ENCODE assay signal across 8 cellular contexts in the genomic region with DNA sequence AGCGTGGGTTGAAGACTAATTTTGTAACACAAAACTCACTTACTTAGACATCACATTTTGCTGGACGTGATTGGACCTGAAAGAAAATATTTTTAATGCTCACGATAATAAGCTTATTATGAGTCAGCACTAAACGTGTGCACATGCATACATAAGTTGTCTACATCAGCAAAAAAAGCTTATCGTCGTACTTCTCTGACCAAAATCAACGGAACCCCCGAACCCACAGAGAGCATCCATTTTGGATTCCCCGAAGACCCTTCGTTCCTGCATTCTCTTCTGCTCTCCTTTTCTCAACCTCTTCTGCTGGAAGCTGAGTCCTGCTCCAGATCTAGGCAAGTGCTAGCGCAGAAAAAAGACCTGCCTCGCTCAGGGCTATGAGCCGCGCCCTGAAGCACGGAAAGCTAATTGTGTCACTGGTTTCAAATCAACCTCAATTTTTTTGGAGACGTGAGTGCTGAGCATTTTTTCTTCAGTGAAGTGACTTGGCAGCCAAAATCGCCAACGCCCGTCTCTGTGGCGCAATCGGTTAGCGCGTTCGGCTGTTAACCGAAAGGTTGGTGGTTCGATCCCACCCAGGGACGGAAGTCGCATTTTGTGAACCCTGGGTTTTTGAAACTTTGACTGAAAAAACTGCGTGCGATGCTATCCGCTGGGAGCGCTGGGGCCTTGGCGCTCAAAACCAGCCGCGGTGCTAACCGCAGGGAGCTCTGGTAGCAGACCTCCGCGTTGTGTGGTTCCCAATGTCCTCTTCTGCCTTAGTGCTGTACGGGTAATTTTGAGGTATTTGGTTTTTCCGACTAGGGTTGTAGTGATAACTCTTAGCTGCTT. TPM values are rescaled to one million over a fixed set of nuclear protein-coding genes. Genes with fewer than 3 reads are reported as not detected.
DNase-seq lines count a peak whose midpoint lies in the region; ATAC-seq, FAIRE-seq and TF ChIP-seq lines count a peak whose summit lies in the region.
"Not testable (repeated sequence)": the region's sequence is repeated elsewhere in the genome, so short reads cannot be mapped to it uniquely, and the experiment has no call there.

No MANE protein-coding gene starts in this region.

- H3K4me3 ChIP-seq in SJCRH30 (peak overlapping the region; percentile 62), neuron (ENCODE audit: low read length) (peak overlapping the region; percentile 35)

- H3K9me3 ChIP-seq in SJCRH30 (replicated peaks); neuron (ENCODE audit: low read length): not testable (repeated sequence)

- FAIRE-seq in H54 (lab: Jason Lieb, UNC) = not testable (repeated sequence)

- H3K4me1 ChIP-seq in SJCRH30; neuron (ENCODE audit: insufficient read depth, low read length): not testable (repeated sequence)

- peak overlapping the region; percentile 82 to 95 for H3K4me3 Mint-ChIP-seq in stimulated activated naive CD8-positive, alpha-beta T cell treated with anti-CD3 and anti-CD28 coated beads, Interleukin-15, amount 100 ng/mL, for 72 hours

- not testable (repeated sequence) for H3K36me3 ChIP-seq in SJCRH30; neuron (ENCODE audit: insufficient read depth, low read length)

- not testable (repeated sequence) for H2AFZ ChIP-seq in neuron (ENCODE audit: low read depth, low read length)

- DNase-seq in EH (ENCODE audit: low read depth) (peak; percentile 85), H54 (ENCODE audit: insufficient read length, low spot score) (peak; percentile 55), Kasumi-1 (lab: John Stamatoyannopoulos, UW) (peak; percentile 35 to 54), SJCRH30 (peak; percentile 73 to 81), foreskin melanocyte (peak; percentile 82)
- DNase-seq in activated gamma-delta T cell treated with anti-CD3 and anti-CD28 coated beads, Interleukin-2, amount 50 U/mL, for 16 hours (ENCODE audit: low read depth) = peak; percentile 85
- peak; percentile 93 to 95 for DNase-seq in stimulated activated naive CD8-positive, alpha-beta T cell treated with anti-CD3 and anti-CD28 coated beads, Interleukin-15, amount 100 ng/mL, for 72 hours

- H3K4me1 Mint-ChIP-seq in stimulated activated naive CD8-positive, alpha-beta T cell treated with anti-CD3 and anti-CD28 coated beads, Interleukin-15, amount 100 ng/mL, for 72 hours = peaks cover 41% of the 10 kb centered on the region

- H3K9me3 Mint-ChIP-seq in stimulated activated naive CD8-positive, alpha-beta T cell treated with anti-CD3 and anti-CD28 coated beads, Interleukin-15, amount 100 ng/mL, for 72 hours = not testable (repeated sequence)

- ATAC-seq in stimulated activated naive CD8-positive, alpha-beta T cell treated with anti-CD3 and anti-CD28 coated beads, Interleukin-15, amount 100 ng/mL, for 72 hours = peak; percentile 87

- not testable (repeated sequence) for H3K27me3 Mint-ChIP-seq in stimulated activated naive CD8-positive, alpha-beta T cell treated with anti-CD3 and anti-CD28 coated beads, Interleukin-15, amount 100 ng/mL, for 72 hours

- H3K27ac ChIP-seq in SJCRH30 = not testable (repeated sequence)

- TF ChIP-seq POLR2A in H54 (IDR thresholded peaks at IDR 0.05; ENCODE audit: low read depth, low read length) = not testable (repeated sequence)

- H3K27me3 ChIP-seq in SJCRH30 = not testable (repeated sequence)
- H3K27me3 ChIP-seq in neuron (ENCODE audit: insufficient read depth, low read length) = peaks cover 11% of the 10 kb centered on the region

- H3K27ac Mint-ChIP-seq in stimulated activated naive CD8-positive, alpha-beta T cell treated with anti-CD3 and anti-CD28 coated beads, Interleukin-15, amount 100 ng/mL, for 72 hours = peak overlapping the region; percentile 78 to 100

RNA-seq across cellular contexts. Expression of a gene that starts 9.7 kb away (rescaled TPM):
- total RNA-seq in SJCRH30 (2014; rRNA removed; shearing (Covaris generic)) = not detected in 2 replicates

RNA-seq across cellular contexts. Expression of a gene that starts 15.6 kb away (rescaled TPM):
- total RNA-seq in SJCRH30 (2014; rRNA removed; shearing (Covaris generic)) = 0.13 and 0.18 TPM in 2 replicates

RNA-seq across cellular contexts. Expression of a gene that starts 34.7 kb away (rescaled TPM):
- 1.1 and 1.8 TPM in 2 replicates for total RNA-seq in SJCRH30 (2014; rRNA removed; shearing (Covaris generic))
